15 cellular contexts compared by ENCODE assay signal in the genomic region with DNA sequence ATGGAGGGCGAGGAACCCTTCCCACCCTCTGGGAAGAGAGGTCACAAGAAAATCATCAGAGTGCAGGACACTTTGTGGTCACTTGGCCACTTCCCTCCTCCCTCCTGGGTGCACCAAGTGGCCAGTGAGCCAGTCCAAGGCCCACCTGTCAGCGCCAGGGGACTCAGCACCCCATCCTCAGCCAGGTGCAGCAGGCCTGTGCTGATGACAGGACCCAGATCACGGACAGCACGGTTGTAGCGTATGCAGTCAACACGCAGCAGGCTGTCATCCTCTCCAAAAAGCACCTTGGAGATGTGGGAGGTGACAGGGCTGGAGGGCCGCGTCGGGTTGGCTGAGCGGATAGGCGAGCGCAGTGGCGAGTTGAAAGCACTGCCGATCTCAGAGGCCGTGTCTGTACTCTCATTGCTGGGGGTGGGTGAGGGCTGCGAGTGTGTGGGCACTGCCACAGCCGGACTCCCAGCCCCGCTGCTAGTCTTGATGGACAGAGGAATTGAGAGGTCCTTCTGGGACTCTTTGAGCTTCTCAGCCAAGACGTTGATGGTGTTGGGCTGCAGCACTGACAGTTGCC.
"Had no signal": no experiment of that assay in that cellular context is flagged by ENCODE, and none has a peak within 500 bp of the region (broad histone marks: within the 10 kb centered on the region; RNA-seq: fewer than 3 reads in every experiment).

No MANE protein-coding gene starts in this region.

- H3K4me3 Mint-ChIP-seq: activated T-cell treated with anti-CD3 and anti-CD28 coated beads, Interleukin-2, amount 50 U/mL, for 4 hours; mesothelial cell of epicardium; T-helper 2 cell treated with Interferon-gamma antibody and Interleukin-4, amounts not matched to agents 5 μg/mL and 100 μg/mL, for 36 hours had no signal

- H3K4me3 ChIP-seq: coronary artery, prostate gland, tibial artery, vagina had no signal

- H3K9me3 ChIP-seq: prostate gland, tibial artery, vagina had no signal

- DNase-seq: activated CD4-positive, alpha-beta T cell treated with anti-CD3 and anti-CD28 coated beads, Interleukin-2, amount 50 U/mL, for 4 hours; activated CD4-positive, CD25-positive, alpha-beta regulatory T cell treated with anti-CD3 and anti-CD28 coated beads, Interleukin-2, amount 50 U/mL, for 72 hours; activated gamma-delta T cell treated with Interleukin-2 at 50 U/mL for 16 hours; activated T-cell treated with anti-CD3 and anti-CD28 coated beads, Interleukin-2, amount 50 U/mL, for 4 hours; effector CD8-positive, alpha-beta T cell; foreskin melanocyte; islet precursor cell; stimulated activated CD4-positive, alpha-beta T cell treated with anti-CD3 and anti-CD28 coated beads, Interleukin-4, amount 100 ng/mL, for 24 hours; SW 1271 had no signal

- H3K27ac ChIP-seq: coronary artery, prostate gland, tibial artery, vagina had no signal

- H3K9me3 Mint-ChIP-seq: activated T-cell treated with anti-CD3 and anti-CD28 coated beads, Interleukin-2, amount 50 U/mL, for 4 hours; mesothelial cell of epicardium; T-helper 2 cell treated with Interferon-gamma antibody and Interleukin-4, amounts not matched to agents 5 μg/mL and 100 μg/mL, for 36 hours had no signal

- H3K27ac Mint-ChIP-seq: mesothelial cell of epicardium; T-helper 2 cell treated with Interferon-gamma antibody and Interleukin-4, amounts not matched to agents 5 μg/mL and 100 μg/mL, for 36 hours had no signal

- ATAC-seq: activated T-cell treated with anti-CD3 and anti-CD28 coated beads, Interleukin-2, amount 50 U/mL, for 4 hours had no signal

- H3K27me3 ChIP-seq: tibial artery, vagina had no signal
